ENCODE assay signal across 8 cellular contexts in the genomic region with DNA sequence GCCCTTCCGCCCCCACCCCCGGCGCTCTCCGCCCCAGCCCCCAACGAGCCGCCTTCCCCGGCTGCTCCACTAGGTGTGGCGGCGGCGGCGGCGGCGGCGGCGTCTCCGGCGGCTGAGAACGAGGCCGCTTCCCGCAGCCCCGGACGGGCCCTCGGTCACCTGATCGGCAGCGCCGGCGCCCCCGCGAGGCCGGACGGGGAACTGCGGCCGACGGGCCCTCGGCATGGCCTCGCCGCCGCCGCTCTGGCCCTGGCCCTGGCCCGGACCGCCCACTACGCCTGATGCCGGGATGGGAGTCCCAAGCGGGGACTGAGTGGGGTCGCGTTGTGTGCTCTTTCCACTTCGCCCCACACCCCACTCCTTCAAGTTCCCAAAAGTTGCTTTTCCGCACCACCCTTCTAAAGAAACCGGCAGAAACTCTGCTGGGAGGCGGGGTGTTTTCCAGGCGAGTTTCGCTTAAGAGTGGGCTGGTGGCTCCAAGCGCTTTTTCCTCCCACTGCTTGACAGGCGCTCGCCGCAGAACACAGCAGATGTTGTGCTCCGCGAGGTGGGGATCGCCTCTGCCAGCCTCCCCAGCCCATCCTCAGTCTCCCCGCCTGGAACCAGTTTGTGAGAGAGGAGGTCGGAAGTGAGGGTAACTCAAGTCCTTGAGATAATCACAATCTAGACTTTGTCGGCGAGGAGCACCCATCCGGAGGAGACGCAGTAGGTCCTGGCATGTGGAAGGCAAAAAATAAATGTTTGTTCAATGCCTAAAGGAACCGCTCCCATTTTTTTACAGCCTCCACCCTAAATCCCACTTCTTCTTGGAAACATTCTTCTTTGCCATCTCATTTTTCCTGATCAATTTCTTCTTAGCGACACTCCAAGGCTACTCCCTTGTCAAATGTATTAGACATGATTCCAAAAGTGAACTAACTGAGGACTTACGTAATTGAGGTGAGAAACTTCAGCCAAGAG. TPM values are rescaled to one million over a fixed set of nuclear protein-coding genes. Genes with fewer than 3 reads are reported as not detected.
DNase-seq lines count a peak whose midpoint lies in the region; ATAC-seq and TF ChIP-seq lines count a peak whose summit lies in the region.

Gene NCKAP1 (minus strand): TSS at position 117 of the 960 bp plus-strand sequence. CDS start 358 bp downstream, outside the sequence.

- peak within 1 kb of the TSS; percentile 70 for H3K4me2 ChIP-seq in KMS-11

- H2AFZ ChIP-seq in KMS-11 (ENCODE audit: low read depth) = peak within 1 kb of the TSS; percentile 82

- peaks cover 29% of the 10 kb centered on the region for H3K27me3 ChIP-seq in KMS-11 (ENCODE audit: insufficient read depth, low read depth)
- H3K27me3 ChIP-seq in adipocyte (replicated peaks; ENCODE audit: control insufficient read depth, insufficient read depth, low read length) = no peaks in the 10 kb centered on the region

- no peaks in the 10 kb centered on the region for H3K36me3 Mint-ChIP-seq in osteocyte (ENCODE audit: unreplicated experiment)

- H3K27ac ChIP-seq in KMS-11 = peak within 1 kb of the TSS; percentile 49; the same call in 1 of the 2 replicates
- H3K27ac ChIP-seq in temporal lobe (ENCODE audit: low read depth, low read length) = peak within 1 kb of the TSS; percentile 80

- DNase-seq in DMS79 treated with DMSO at 0.1 percent for 48 hours (lab: John Stamatoyannopoulos, UW) = peak; percentile 76
- DNase-seq in SW 1271 (lab: John Stamatoyannopoulos, UW) = peak; percentile 17 to 69
- DNase-seq in adipocyte (ENCODE audit: low read depth) = peak; percentile 95
- peak; percentile 95 for DNase-seq in Right ventricle myocardium superior
- DNase-seq in osteocyte (ENCODE audit: extremely low spot score, unreplicated experiment) = peak; percentile 99

- H3K4me1 Mint-ChIP-seq in osteocyte (ENCODE audit: unreplicated experiment) = peaks cover 43% of the 10 kb centered on the region

- no peaks in the 10 kb centered on the region for H3K27me3 Mint-ChIP-seq in osteocyte (ENCODE audit: unreplicated experiment)

- H3K4me1 ChIP-seq in KMS-11 (ENCODE audit: low read depth, poor library complexity, severe bottlenecking) (peaks cover 22% of the 10 kb centered on the region), adipocyte (ENCODE audit: control insufficient read depth, insufficient read depth, low read length) (peaks cover 34% of the 10 kb centered on the region)

- no peaks in the 10 kb centered on the region for H3K9me3 ChIP-seq in adipocyte (ENCODE audit: control insufficient read depth, low read length)

- intact Hi-C loops in Right ventricle myocardium superior (cut with DNase I) = loop anchor here (5.0 kb wide), 1 partner anchor 41 kb away; no protein-coding TSS in a partner anchor

- H3K79me2 ChIP-seq in KMS-11 (ENCODE audit: insufficient read depth, low read depth) = peaks cover 6% of the 10 kb centered on the region; the same call in 1 of the 2 replicates

- H3K9me3 Mint-ChIP-seq in osteocyte (ENCODE audit: unreplicated experiment) = no peaks in the 10 kb centered on the region

- H3K4me3 ChIP-seq in KMS-11 (IDR thresholded peaks at IDR 0.05; ENCODE audit: insufficient read depth, low read depth, low read length) (peak within 1 kb of the TSS; percentile 80), adipocyte (ENCODE audit: low read length) (peak within 1 kb of the TSS; percentile 84)

- H3K27ac Mint-ChIP-seq in osteocyte (ENCODE audit: unreplicated experiment) = peak within 1 kb of the TSS; percentile 98

- TF ChIP-seq CTCF in KMS-11 (conservative IDR thresholded peaks at IDR 0.05; ENCODE audit: low read depth, low read length) (peak; percentile 68), osteocyte (IDR thresholded peaks at IDR 0.05) (peak; percentile 95)

- peak within 1 kb of the TSS; percentile 80 for H3K9ac ChIP-seq in KMS-11
- H3K9ac ChIP-seq in adipocyte (ENCODE audit: low read length) = peak within 1 kb of the TSS; percentile 91

- H4K20me1 ChIP-seq in KMS-11 (ENCODE audit: insufficient read depth) = peaks cover 15% of the 10 kb centered on the region; the same call in 1 of the 2 replicates

- H3K4me3 Mint-ChIP-seq in osteocyte (ENCODE audit: unreplicated experiment) = peak within 1 kb of the TSS; percentile 95

- ATAC-seq in GM21723 (IDR thresholded peaks at IDR 0.05; ENCODE audit: unreplicated experiment) (peak; percentile 90), Right ventricle myocardium superior (ENCODE audit: poor library complexity) (peak; percentile 92)

- H3K36me3 ChIP-seq in KMS-11 (ENCODE audit: insufficient read depth) (no peaks in the 10 kb centered on the region), adipocyte (ENCODE audit: control insufficient read depth, insufficient read depth, low read length, severe bottlenecking) (no peaks in the 10 kb centered on the region)

RNA-seq across cellular contexts. Expression of gene NCKAP1, which starts in this region (rescaled TPM):
- total RNA-seq in Right ventricle myocardium superior (128 TPM), osteocyte (157 and 165 TPM in 2 replicates), temporal lobe (163 TPM)

Comparison
In these comparisons a context has a peak if more than half of its experiments do, and no peak if none do; other contexts are left out.
1. Peak in every context shown above with its lines: DNase-seq, ATAC-seq, H3K4me3 ChIP-seq and H3K27ac ChIP-seq.
2. DNase-seq: peak in every context shown above with its lines; median percentile 99 in osteocyte; 95 in adipocyte; 95 in Right ventricle myocardium superior; 76 in DMS79 treated with DMSO at 0.1 percent for 48 hours; 43 in SW 1271.